Comparison of ENCODE assay signal across 20 cellular contexts in genomic region chr12:122137229-122137628, GRCh38. TPM values are rescaled to one million over a fixed set of nuclear protein-coding genes. Genes with fewer than 3 reads are reported as not detected.
DNase-seq lines count a peak whose midpoint lies in the region; ATAC-seq and TF ChIP-seq lines count a peak whose summit lies in the region.
"Had no signal": no experiment of that assay in that cellular context is flagged by ENCODE, and none has a peak within 500 bp of the region (broad histone marks: within the 10 kb centered on the region; RNA-seq: fewer than 3 reads in every experiment).

No MANE protein-coding gene starts in this region.

- ATAC-seq in HCT116: peak; percentile 59
- ATAC-seq in HG02885 (IDR thresholded peaks at IDR 0.05; ENCODE audit: poor library complexity, unreplicated experiment): no peak
- ATAC-seq in GM19351 (IDR thresholded peaks at IDR 0.05; ENCODE audit: unreplicated experiment): no peak

- BruUV-seq in HCT116 (replicated peaks; lab: Mats Ljungman, UMichigan): no TSS peak

- no peak overlapping the region for H3K9ac ChIP-seq in HCT116 (ENCODE audit: low read length)
- H3K9ac ChIP-seq: BLaER1 treated with 17β-estradiol and CSF1 and Interleukin-3, amounts not matched to agents 10 nM and 100 nM had no signal

- H3K27ac ChIP-seq in HCT116 (ENCODE audit: low read depth, low read length): no peak overlapping the region
- H3K27ac ChIP-seq in CD8-positive, alpha-beta memory T cell (ENCODE audit: low read depth, low read length): no peak overlapping the region
- H3K27ac ChIP-seq: BLaER1 treated with 17β-estradiol and CSF1 and Interleukin-3, amounts not matched to agents 10 nM and 100 nM; sigmoid colon had no signal

- H3K4me3 ChIP-seq in AG04449 (ENCODE audit: low read depth, low read length) (no peak overlapping the region), HCT116 (replicated peaks in 1 of 2; ENCODE audit: low read depth in 1 of 2, low read length in 2 of 2) (no peak overlapping the region), astrocyte of the cerebellum (ENCODE audit: low read depth, low read length) (no peak overlapping the region), kidney epithelial cell (ENCODE audit: low read depth, low read length) (no peak overlapping the region)
- no peak overlapping the region for H3K4me3 ChIP-seq in CD8-positive, alpha-beta memory T cell (ENCODE audit: low read length)
- H3K4me3 ChIP-seq: BLaER1 treated with 17β-estradiol and CSF1 and Interleukin-3, amounts not matched to agents 10 nM and 100 nM; HAP-1; sigmoid colon had no signal

- in situ Hi-C loops in astrocyte of the cerebellum (cut with HindIII; ENCODE audit: low sequenced_read_pairs): no loop called here

- no peak overlapping the region for H3K4me2 ChIP-seq in HCT116 (ENCODE audit: low read length)
- H3K4me2 ChIP-seq: BLaER1 treated with 17β-estradiol and CSF1 and Interleukin-3, amounts not matched to agents 10 nM and 100 nM had no signal

- H3K36me3 ChIP-seq in HCT116 (ENCODE audit: control insufficient read depth in 1 of 2, insufficient read depth in 2 of 2, low read length in 2 of 2) (peaks cover 13 to 31% of the 10 kb centered on the region in 2 experiments), kidney epithelial cell (ENCODE audit: control insufficient read depth, insufficient read depth, low read length) (peaks cover 10% of the 10 kb centered on the region)
- H3K36me3 ChIP-seq in CD8-positive, alpha-beta memory T cell (ENCODE audit: insufficient read depth, low read length): peaks cover 15% of the 10 kb centered on the region

- no peak for TF ChIP-seq RAD21 in HCT116 (IDR thresholded peaks at IDR 0.05; ENCODE audit: low read depth)

- no peak overlapping the region for H3K27ac Mint-ChIP-seq in CD8-positive, alpha-beta memory T cell
- H3K27ac Mint-ChIP-seq: activated CD4-positive, alpha-beta memory T cell treated with anti-CD3 and anti-CD28 coated beads for 36 hours had no signal

- RAD21 ChIA-PET in HCT116 (lab: Charles Lee; ENCODE audit: low non-redundant PET in 1 of 2, low total read pairs in 2 of 2, uncharacterized antibody in 2 of 2, unreplicated experiment in 2 of 2): no interaction called here

- DNase-seq in AG04449 (ENCODE audit: low read depth, low spot score): no peak
- DNase-seq in HCT116 (ENCODE audit: low read depth, low spot score): no peak
- DNase-seq in astrocyte of the cerebellum (ENCODE audit: low read depth): no peak
- DNase-seq in kidney epithelial cell (ENCODE audit: low read depth): no peak
- DNase-seq in GM10248 (ENCODE audit: extremely low spot score): no peak
- no peak for DNase-seq in CD8-positive, alpha-beta memory T cell
- DNase-seq: activated CD4-positive, alpha-beta memory T cell treated with anti-CD3 and anti-CD28 coated beads for 36 hours; activated effector memory CD4-positive, alpha-beta T cell treated with anti-CD3 and anti-CD28 coated beads, Interleukin-2, amount 50 U/mL, for 16 hours; effector memory CD4-positive, alpha-beta T cell; kidney glomerular epithelial cell; NCI-H1048; NCI-H524 treated with DMSO at 0.1 percent for 48 hours; sigmoid colon; stimulated activated naive CD4-positive, alpha-beta T cell had no signal

- H3K36me3 Mint-ChIP-seq in CD8-positive, alpha-beta memory T cell: peaks cover 0 to 72% (median 9%) of the 10 kb centered on the region in 3 donors

- H3K79me2 ChIP-seq in HCT116 (ENCODE audit: insufficient read depth, low read length): no peaks in the 10 kb centered on the region

- POLR2A ChIA-PET in AG04449 (lab: Yijun Ruan, JAX): no interaction called here
- POLR2A ChIA-PET in HCT116 (lab: Charles Lee): no interaction called here
- POLR2A ChIA-PET in GM10248 (lab: Yijun Ruan, JAX): no interaction called here
- POLR2A ChIA-PET in CD8-positive, alpha-beta memory T cell (lab: Charles Lee): no interaction called here

- no peak overlapping the region for H3K4me3 Mint-ChIP-seq in CD8-positive, alpha-beta memory T cell
- H3K4me3 Mint-ChIP-seq: activated CD4-positive, alpha-beta memory T cell treated with anti-CD3 and anti-CD28 coated beads for 36 hours had no signal

- no peaks in the 10 kb centered on the region for H3K27me3 ChIP-seq in HCT116 (ENCODE audit: insufficient read depth, low read length)
- H3K27me3 ChIP-seq in kidney epithelial cell (ENCODE audit: control insufficient read depth, insufficient read depth, low read length): no peaks in the 10 kb centered on the region
- H3K27me3 ChIP-seq in CD8-positive, alpha-beta memory T cell (ENCODE audit: insufficient read depth, low read length, poor library complexity, severe bottlenecking): no peaks in the 10 kb centered on the region
- H3K27me3 ChIP-seq: BLaER1 treated with 17β-estradiol and CSF1 and Interleukin-3, amounts not matched to agents 10 nM and 100 nM; sigmoid colon had no signal

- intact Hi-C loops in HCT116 (cut with micrococcal nuclease): no loop called here

- no peaks in the 10 kb centered on the region for H3K9me2 ChIP-seq in HCT116 (ENCODE audit: insufficient read depth)

- peak; percentile 17 for TF ChIP-seq CTCF in AG04449 (IDR thresholded peaks at IDR 0.05; ENCODE audit: insufficient read depth, low read length, missing control alignments)
- TF ChIP-seq CTCF in HCT116 (IDR thresholded peaks at IDR 0.05 in 2 of 3, conservative IDR thresholded peaks at IDR 0.05 in 1 of 3; ENCODE audit: borderline replicate concordance in 1 of 3, insufficient read depth in 1 of 3, low read depth in 2 of 3, low read length in 2 of 3): peak in 2 of 3 experiments; percentile 23 to 29; a peak in 2 of 6 replicates
- peak; percentile 35 for TF ChIP-seq CTCF in astrocyte of the cerebellum (IDR thresholded peaks at IDR 0.05; ENCODE audit: low read depth, low read length, missing control alignments)
- TF ChIP-seq CTCF in kidney epithelial cell (IDR thresholded peaks at IDR 0.05; ENCODE audit: insufficient read depth, low read length, poor library complexity, severe bottlenecking): peak; percentile 31
- no peak for TF ChIP-seq CTCF in GM10248 (IDR thresholded peaks at IDR 0.05; ENCODE audit: control extremely low read depth, extremely low read depth, low read depth, missing control alignments)

- H4K20me1 ChIP-seq in HCT116 (ENCODE audit: insufficient read depth): no peaks in the 10 kb centered on the region

- no peaks in the 10 kb centered on the region for H3K9me3 ChIP-seq in HCT116 (ENCODE audit: control insufficient read depth in 1 of 2, insufficient read depth in 1 of 2, low read depth in 1 of 2, low read length in 2 of 2)
- no peaks in the 10 kb centered on the region for H3K9me3 ChIP-seq in CD8-positive, alpha-beta memory T cell (ENCODE audit: low read length)
- H3K9me3 ChIP-seq: BLaER1 treated with 17β-estradiol and CSF1 and Interleukin-3, amounts not matched to agents 10 nM and 100 nM; HAP-1; sigmoid colon had no signal

- no peak overlapping the region for H2AFZ ChIP-seq in HCT116 (ENCODE audit: low read depth, low read length, poor library complexity, severe bottlenecking)

- TF ChIP-seq POLR2A in HCT116 (IDR thresholded peaks at IDR 0.05; ENCODE audit: borderline replicate concordance, extremely low read depth, insufficient read depth, insufficient read length): no peak

- H3K27me3 Mint-ChIP-seq in CD8-positive, alpha-beta memory T cell: no peaks in the 10 kb centered on the region
- H3K27me3 Mint-ChIP-seq: activated CD4-positive, alpha-beta memory T cell treated with anti-CD3 and anti-CD28 coated beads for 36 hours had no signal

- H3K4me1 Mint-ChIP-seq in CD8-positive, alpha-beta memory T cell: no peaks in the 10 kb centered on the region

- no peaks in the 10 kb centered on the region for H3K9me3 Mint-ChIP-seq in CD8-positive, alpha-beta memory T cell
- H3K9me3 Mint-ChIP-seq: activated CD4-positive, alpha-beta memory T cell treated with anti-CD3 and anti-CD28 coated beads for 36 hours had no signal

- no peaks in the 10 kb centered on the region for H3K4me1 ChIP-seq in HCT116 (ENCODE audit: control insufficient read depth in 1 of 2, insufficient read depth in 2 of 2, low read length in 2 of 2)
- H3K4me1 ChIP-seq in CD8-positive, alpha-beta memory T cell (ENCODE audit: insufficient read depth, low read length): no peaks in the 10 kb centered on the region
- H3K4me1 ChIP-seq: HAP-1, sigmoid colon had no signal

- CTCF ChIA-PET in AG04449 (lab: Yijun Ruan, JAX): no interaction called here
- CTCF ChIA-PET in HCT116 (lab: Charles Lee): no interaction called here
- CTCF ChIA-PET in GM10248 (lab: Yijun Ruan, JAX): interaction anchor here (1.7 to 1.9 kb wide), 2 partner anchors 14 to 53 kb away, joined by 6 to 8 read pairs; no protein-coding TSS in a partner anchor
- CTCF ChIA-PET in CD8-positive, alpha-beta memory T cell (lab: Charles Lee): interaction anchor here (0.6 to 1.2 kb wide), 2 partner anchors 14 to 45 kb away, joined by 3 read pairs; no protein-coding TSS in a partner anchor

TF ChIP-seq in HCT116, 20 proteins besides CTCF, POLR2A, EP300 and RAD21 (continues in another document):
- TF ChIP-seq SRF (IDR thresholded peaks at IDR 0.05; ENCODE audit: low read depth): no peak
- no peak for TF ChIP-seq SIN3A (IDR thresholded peaks at IDR 0.05; ENCODE audit: low read depth)
- no peak for TF ChIP-seq JUND (IDR thresholded peaks at IDR 0.05)
- TF ChIP-seq, protein P1, sequence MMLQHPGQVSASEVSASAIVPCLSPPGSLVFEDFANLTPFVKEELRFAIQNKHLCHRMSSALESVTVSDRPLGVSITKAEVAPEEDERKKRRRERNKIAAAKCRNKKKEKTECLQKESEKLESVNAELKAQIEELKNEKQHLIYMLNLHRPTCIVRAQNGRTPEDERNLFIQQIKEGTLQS (IDR thresholded peaks at IDR 0.05): no peak
- TF ChIP-seq ZFX (IDR thresholded peaks at IDR 0.05): no peak
- no peak for TF ChIP-seq SP1 (IDR thresholded peaks at IDR 0.05; ENCODE audit: low read depth)
- TF ChIP-seq EGR1 (IDR thresholded peaks at IDR 0.05; ENCODE audit: low read depth): no peak
- TF ChIP-seq FOSL1 (IDR thresholded peaks at IDR 0.05; ENCODE audit: low read depth): no peak
- no peak for TF ChIP-seq CEBPB (IDR thresholded peaks at IDR 0.05; ENCODE audit: low read depth)
- no peak for TF ChIP-seq YY1 (IDR thresholded peaks at IDR 0.05; ENCODE audit: extremely low read depth, insufficient replicate concordance, low read depth, low read length)
- TF ChIP-seq CBX3 (IDR thresholded peaks at IDR 0.05; ENCODE audit: low read depth): no peak

RNA-seq across cellular contexts. Expression of gene IL31, which starts 36.8 kb away (rescaled TPM):
- total RNA-seq in HCT116 (2021; ENCODE audit: unreplicated experiment): not detected
- polyA plus RNA-seq in HCT116 (2012): not detected in 2 replicates
- total RNA-seq in kidney epithelial cell: not detected in 2 replicates
- total RNA-seq in CD8-positive, alpha-beta memory T cell: 1 to 10 TPM; 4.1 to 5.1 TPM
- polyA plus RNA-seq in CD8-positive, alpha-beta memory T cell: not detected
- total RNA-seq: myocyte, RPMI7951, sigmoid colon had no signal
- polyA plus RNA-seq: sigmoid colon had no signal

RNA-seq across cellular contexts. Expression of gene LRRC43, which starts 45.7 kb away (rescaled TPM):
- not detected for total RNA-seq in HCT116 (2021; ENCODE audit: unreplicated experiment)
- not detected in 2 replicates for polyA plus RNA-seq in HCT116 (2012)
- total RNA-seq in kidney epithelial cell: 0.75 and 2.5 TPM in 2 replicates
- under 1 TPM; 0.18 to 0.26 TPM for total RNA-seq in CD8-positive, alpha-beta memory T cell
- 0.25 TPM for polyA plus RNA-seq in CD8-positive, alpha-beta memory T cell
- total RNA-seq: myocyte had no signal

RNA-seq across cellular contexts. Expression of gene MLXIP, which starts 58.7 kb away (rescaled TPM):
- 46.3 TPM for total RNA-seq in HCT116 (2021; ENCODE audit: unreplicated experiment)
- polyA plus RNA-seq in HCT116 (2012): 26.2 and 26.3 TPM in 2 replicates
- 34.2 and 35.7 TPM in 2 replicates for total RNA-seq in kidney epithelial cell
- total RNA-seq in CD8-positive, alpha-beta memory T cell: 10 to 100 TPM; 32.1 to 33.9 TPM
- 18.3 TPM for polyA plus RNA-seq in CD8-positive, alpha-beta memory T cell

Comparison
In these comparisons a context has a peak if more than half of its experiments do, and no peak if none do; other contexts are left out.
1. CTCF ChIA-PET loops: an anchor here in GM10248 (1.7 to 1.9 kb wide) and CD8-positive, alpha-beta memory T cell (0.6 to 1.2 kb wide); none called in AG04449 and HCT116.